In genomic region chr11:104925850-104926249, GRCh38 we compare ENCODE assay signal across 34 cellular contexts. TPM values are rescaled to one million over a fixed set of nuclear protein-coding genes. Genes with fewer than 3 reads are reported as not detected.
"Had no signal": no experiment of that assay in that cellular context is flagged by ENCODE, and none has a peak within 500 bp of the region (broad histone marks: within the 10 kb centered on the region; RNA-seq: fewer than 3 reads in every experiment).

No MANE protein-coding gene starts in this region.

- H3K27ac Mint-ChIP-seq: activated B cell treated with CpG ODN at 0.5 μM for 24 hours; activated CD4-positive, alpha-beta memory T cell treated with anti-CD3 and anti-CD28 coated beads, Interleukin-2, amount 10 ng/mL, durations not matched to agents 7 days and 5 days; activated naive CD4-positive, alpha-beta T cell treated with anti-CD3 and anti-CD28 coated beads, Interleukin-2, amount 10 ng/mL, durations not matched to agents 7 days and 5 days; activated naive CD4-positive, alpha-beta T cell treated with anti-CD3 and anti-CD28 coated beads, Interleukin-2, amount 50 U/mL, for 72 hours; activated naive CD8-positive, alpha-beta T cell treated with anti-CD3 and anti-CD28 coated beads, Interleukin-2, amount 10 ng/mL, durations not matched to agents 7 days and 5 days; activated T-cell treated with anti-CD3 and anti-CD28 coated beads, Interleukin-2, amount 50 U/mL, for 24 hours; activated T-cell treated with anti-CD3 and anti-CD28 coated beads, Interleukin-2, amount 50 U/mL, for 72 hours; brain; dendritic cell treated with granulocyte-macrophage colony-stimulating factor and Interleukin-4, amounts not matched to agents 40 ng/mL and 50 ng/mL, for 4 days; effector memory CD8-positive, alpha-beta T cell; T-helper 17 cell; T-helper 2 cell treated with Interferon-gamma antibody and Interleukin-4, amounts not matched to agents 5 μg/mL and 100 μg/mL, for 36 hours had no signal

- H3K27ac ChIP-seq: ascending aorta, breast epithelium, cardiac muscle cell, coronary artery, dorsolateral prefrontal cortex, esophagus muscularis mucosa, foreskin keratinocyte, gastrocnemius medialis, WERI-Rb-1 had no signal

- ATAC-seq: activated CD4-positive, CD25-positive, alpha-beta regulatory T cell treated with anti-CD3 and anti-CD28 coated beads, Interleukin-2, amount 50 U/mL, for 24 hours; activated naive CD4-positive, alpha-beta T cell treated with anti-CD3 and anti-CD28 coated beads, Interleukin-2, amount 50 U/mL, for 72 hours; activated T-cell treated with anti-CD3 and anti-CD28 coated beads, Interleukin-2, amount 50 U/mL, for 72 hours; effector memory CD8-positive, alpha-beta T cell; foreskin keratinocyte; gastrocnemius medialis; T-helper 17 cell had no signal

- H3K36me3 ChIP-seq: ascending aorta, breast epithelium, cardiac muscle cell, esophagus muscularis mucosa, gastrocnemius medialis, WERI-Rb-1 had no signal

- H3K4me1 ChIP-seq: ascending aorta, breast epithelium, esophagus muscularis mucosa, foreskin keratinocyte, gastrocnemius medialis had no signal

- H3K4me3 Mint-ChIP-seq: activated B cell treated with CpG ODN at 0.5 μM for 24 hours; activated CD4-positive, alpha-beta memory T cell treated with anti-CD3 and anti-CD28 coated beads, Interleukin-2, amount 10 ng/mL, durations not matched to agents 7 days and 5 days; activated naive CD4-positive, alpha-beta T cell treated with anti-CD3 and anti-CD28 coated beads, Interleukin-2, amount 10 ng/mL, durations not matched to agents 7 days and 5 days; activated naive CD8-positive, alpha-beta T cell treated with anti-CD3 and anti-CD28 coated beads, Interleukin-2, amount 10 ng/mL, durations not matched to agents 7 days and 5 days; activated T-cell treated with anti-CD3 and anti-CD28 coated beads, Interleukin-2, amount 50 U/mL, for 24 hours; activated T-cell treated with anti-CD3 and anti-CD28 coated beads, Interleukin-2, amount 50 U/mL, for 72 hours; brain; dendritic cell treated with granulocyte-macrophage colony-stimulating factor and Interleukin-4, amounts not matched to agents 40 ng/mL and 50 ng/mL, for 4 days; effector memory CD8-positive, alpha-beta T cell; T-helper 17 cell; T-helper 2 cell treated with Interferon-gamma antibody and Interleukin-4, amounts not matched to agents 5 μg/mL and 100 μg/mL, for 36 hours had no signal

- H3K27me3 Mint-ChIP-seq: activated B cell treated with CpG ODN at 0.5 μM for 24 hours; activated CD4-positive, alpha-beta memory T cell treated with anti-CD3 and anti-CD28 coated beads, Interleukin-2, amount 10 ng/mL, durations not matched to agents 7 days and 5 days; activated naive CD4-positive, alpha-beta T cell treated with anti-CD3 and anti-CD28 coated beads, Interleukin-2, amount 10 ng/mL, durations not matched to agents 7 days and 5 days; activated naive CD8-positive, alpha-beta T cell treated with anti-CD3 and anti-CD28 coated beads, Interleukin-2, amount 10 ng/mL, durations not matched to agents 7 days and 5 days; activated T-cell treated with anti-CD3 and anti-CD28 coated beads, Interleukin-2, amount 50 U/mL, for 24 hours; dendritic cell treated with granulocyte-macrophage colony-stimulating factor and Interleukin-4, amounts not matched to agents 40 ng/mL and 50 ng/mL, for 4 days; effector memory CD8-positive, alpha-beta T cell; T-helper 17 cell had no signal

- DNase-seq: activated B cell treated with CpG ODN at 0.5 μM for 24 hours; activated CD4-positive, alpha-beta memory T cell treated with anti-CD3 and anti-CD28 coated beads, Interleukin-2, amount 10 ng/mL, durations not matched to agents 7 days and 5 days; activated CD4-positive, alpha-beta T cell treated with anti-CD3 and anti-CD28 coated beads for 48 hours; activated CD4-positive, alpha-beta T cell treated with anti-CD3 and anti-CD28 coated beads, Interleukin-2, amount 50 U/mL, for 4 hours; activated CD8-positive, alpha-beta memory T cell treated with anti-CD3 and anti-CD28 coated beads, Interleukin-2, amount 50 U/mL, for 48 hours; activated gamma-delta T cell; activated naive CD4-positive, alpha-beta T cell; activated naive CD4-positive, alpha-beta T cell treated with anti-CD3 and anti-CD28 coated beads, Interleukin-2, amount 10 ng/mL, durations not matched to agents 7 days and 5 days; activated naive CD8-positive, alpha-beta T cell treated with anti-CD3 and anti-CD28 coated beads, Interleukin-2, amount 10 ng/mL, durations not matched to agents 7 days and 5 days; activated T-cell treated with anti-CD3 and anti-CD28 coated beads for 4 hours; activated T-cell treated with anti-CD3 and anti-CD28 coated beads, Interleukin-2, amount 50 U/mL, for 24 hours; activated T-cell treated with anti-CD3 and anti-CD28 coated beads, Interleukin-2, amount 50 U/mL, for 72 hours; central memory CD4-positive, alpha-beta T cell; cerebellar nuclear complex; dorsolateral prefrontal cortex; effector memory CD8-positive, alpha-beta T cell; erythroblast; foreskin keratinocyte; gastrocnemius medialis; glutamatergic neuron; T-helper 1 cell; T-helper 17 cell; T1000; WERI-Rb-1 had no signal

- H3K9me3 ChIP-seq: gastrocnemius medialis had no signal

- H3K36me3 Mint-ChIP-seq: brain had no signal

- H3K27me3 ChIP-seq: ascending aorta, breast epithelium, cardiac muscle cell, esophagus muscularis mucosa, foreskin keratinocyte, gastrocnemius medialis had no signal

- H3K4me1 Mint-ChIP-seq: activated naive CD8-positive, alpha-beta T cell treated with anti-CD3 and anti-CD28 coated beads, Interleukin-2, amount 10 ng/mL, durations not matched to agents 7 days and 5 days; brain had no signal

- H3K4me3 ChIP-seq: ascending aorta, breast epithelium, cardiac muscle cell, coronary artery, dorsolateral prefrontal cortex, esophagus muscularis mucosa, gastrocnemius medialis had no signal

RNA-seq across cellular contexts. Expression of gene CASP12, which starts 27.6 kb away (rescaled TPM):
- total RNA-seq: activated B cell treated with CpG ODN at 0.5 μM for 24 hours; activated naive CD4-positive, alpha-beta T cell treated with anti-CD3 and anti-CD28 coated beads, Interleukin-2, amount 50 U/mL, for 72 hours; activated naive CD8-positive, alpha-beta T cell treated with anti-CD3 and anti-CD28 coated beads, Interleukin-2, amount 10 ng/mL, durations not matched to agents 7 days and 5 days; cardiac muscle cell; foreskin keratinocyte; T-helper 17 cell had no signal
- polyA plus RNA-seq: foreskin keratinocyte had no signal

RNA-seq across cellular contexts. Expression of gene CASP4, which starts 42.5 kb away (rescaled TPM):
- total RNA-seq: cardiac muscle cell had no signal
